In genomic region chr1:158506369-158506987, GRCh38 we compare ENCODE assay signal across 9 cellular contexts. TPM values are rescaled to one million over a fixed set of nuclear protein-coding genes. Genes with fewer than 3 reads are reported as not detected.
DNase-seq lines count a peak whose midpoint lies in the region; ATAC-seq and TF ChIP-seq lines count a peak whose summit lies in the region.
"Had no signal": no experiment of that assay in that cellular context is flagged by ENCODE, and none has a peak within 500 bp of the region (broad histone marks: within the 10 kb centered on the region; RNA-seq: fewer than 3 reads in every experiment).

No MANE protein-coding gene starts in this region.

- H3K9me3 Mint-ChIP-seq in activated CD8-positive, alpha-beta T cell treated with anti-CD3 and anti-CD28 coated beads, Interleukin-2, amount 10 ng/mL, durations not matched to agents 7 days and 5 days (ENCODE audit: insufficient read depth): no peaks in the 10 kb centered on the region
- no peaks in the 10 kb centered on the region for H3K9me3 Mint-ChIP-seq in glutamatergic neuron (ENCODE audit: unreplicated experiment)

- peak; percentile 19 for DNase-seq in GM10248 (ENCODE audit: extremely low spot score)
- peak; percentile 15 for DNase-seq in M059J (ENCODE audit: low read depth)
- DNase-seq in activated CD8-positive, alpha-beta T cell treated with anti-CD3 and anti-CD28 coated beads, Interleukin-2, amount 10 ng/mL, durations not matched to agents 7 days and 5 days: peak; percentile 34
- peak; percentile 41 for DNase-seq in glutamatergic neuron
- DNase-seq in stimulated activated CD4-positive, alpha-beta T cell treated with anti-CD3 and anti-CD28 coated beads, TNF-alpha, amount 100 ng/mL, for 48 hours (ENCODE audit: low read depth in 3 of 3): peak; percentile 13 to 38 (median 14)
- DNase-seq in NCI-H226: no peak
- DNase-seq in AG08396 (ENCODE audit: low spot score): no peak

- no peak overlapping the region for H3K4me3 Mint-ChIP-seq in activated CD8-positive, alpha-beta T cell treated with anti-CD3 and anti-CD28 coated beads, Interleukin-2, amount 10 ng/mL, durations not matched to agents 7 days and 5 days
- H3K4me3 Mint-ChIP-seq in glutamatergic neuron (ENCODE audit: unreplicated experiment): no peak overlapping the region

- H3K27me3 Mint-ChIP-seq in activated CD8-positive, alpha-beta T cell treated with anti-CD3 and anti-CD28 coated beads, Interleukin-2, amount 10 ng/mL, durations not matched to agents 7 days and 5 days (ENCODE audit: low read depth): peaks cover 13% of the 10 kb centered on the region
- no peaks in the 10 kb centered on the region for H3K27me3 Mint-ChIP-seq in glutamatergic neuron (ENCODE audit: unreplicated experiment)

- ATAC-seq in activated CD8-positive, alpha-beta T cell treated with anti-CD3 and anti-CD28 coated beads, Interleukin-2, amount 10 ng/mL, durations not matched to agents 7 days and 5 days: no peak
- ATAC-seq in GM19452 (IDR thresholded peaks at IDR 0.05; ENCODE audit: unreplicated experiment): no peak

- POLR2A ChIA-PET in GM10248 (lab: Yijun Ruan, JAX): no interaction called here
- POLR2A ChIA-PET in activated CD8-positive, alpha-beta T cell treated with anti-CD3 and anti-CD28 coated beads, Interleukin-2, amount 10 ng/mL, durations not matched to agents 7 days and 5 days (lab: Charles Lee): interaction anchor here (1.0 kb wide), 1 partner anchor 504 kb away, joined by 4 read pairs; no protein-coding TSS in a partner anchor

- H3K4me1 Mint-ChIP-seq in activated CD8-positive, alpha-beta T cell treated with anti-CD3 and anti-CD28 coated beads, Interleukin-2, amount 10 ng/mL, durations not matched to agents 7 days and 5 days (ENCODE audit: low read depth): no peaks in the 10 kb centered on the region
- no peaks in the 10 kb centered on the region for H3K4me1 Mint-ChIP-seq in glutamatergic neuron (ENCODE audit: low read depth, unreplicated experiment)

- no peaks in the 10 kb centered on the region for H3K36me3 Mint-ChIP-seq in activated CD8-positive, alpha-beta T cell treated with anti-CD3 and anti-CD28 coated beads, Interleukin-2, amount 10 ng/mL, durations not matched to agents 7 days and 5 days (ENCODE audit: low read depth)
- no peaks in the 10 kb centered on the region for H3K36me3 Mint-ChIP-seq in glutamatergic neuron (ENCODE audit: unreplicated experiment)

- H3K27ac Mint-ChIP-seq in activated CD8-positive, alpha-beta T cell treated with anti-CD3 and anti-CD28 coated beads, Interleukin-2, amount 10 ng/mL, durations not matched to agents 7 days and 5 days: no peak overlapping the region
- H3K27ac Mint-ChIP-seq in glutamatergic neuron (ENCODE audit: unreplicated experiment): no peak overlapping the region

- CTCF ChIA-PET in GM10248 (lab: Yijun Ruan, JAX): interaction anchor here (0.7 to 2.8 kb wide), 12 partner anchors 9 to 586 kb away, joined by 3 to 30 read pairs (median 4); partner anchors contain the start of genes AIM2 and CD1C
- CTCF ChIA-PET in activated CD8-positive, alpha-beta T cell treated with anti-CD3 and anti-CD28 coated beads, Interleukin-2, amount 10 ng/mL, durations not matched to agents 7 days and 5 days (lab: Charles Lee): interaction anchor here (0.8 to 2.2 kb wide), 4 partner anchors 14 to 565 kb away, joined by 3 to 12 read pairs (median 6); no protein-coding TSS in a partner anchor

- peak; percentile 60 for TF ChIP-seq CTCF in GM10248 (IDR thresholded peaks at IDR 0.05; ENCODE audit: control extremely low read depth, extremely low read depth, low read depth, missing control alignments)
- peak; percentile 60 for TF ChIP-seq CTCF in glutamatergic neuron (IDR thresholded peaks at IDR 0.05; ENCODE audit: partially characterized antibody, unreplicated experiment)

RNA-seq across cellular contexts. Expression of gene OR10R2, which starts 34.5 kb away (rescaled TPM):
- total RNA-seq in M059J (2014; rRNA removed; shearing (Covaris generic)): not detected in 2 replicates
- total RNA-seq in activated CD8-positive, alpha-beta T cell treated with anti-CD3 and anti-CD28 coated beads, Interleukin-2, amount 10 ng/mL, durations not matched to agents 7 days and 5 days: not detected
- total RNA-seq in glutamatergic neuron (ENCODE audit: unreplicated experiment): not detected
- total RNA-seq: T-helper 2 cell treated with Interferon-gamma antibody and Interleukin-4, amounts not matched to agents 100 ng/mL and 5 ng/mL, for 36 hours had no signal

RNA-seq across cellular contexts. Expression of gene OR10K1, which starts 44.8 kb away (rescaled TPM):
- total RNA-seq in M059J (2014; rRNA removed; shearing (Covaris generic)): not detected in 2 replicates
- total RNA-seq in activated CD8-positive, alpha-beta T cell treated with anti-CD3 and anti-CD28 coated beads, Interleukin-2, amount 10 ng/mL, durations not matched to agents 7 days and 5 days: not detected
- not detected for total RNA-seq in glutamatergic neuron (ENCODE audit: unreplicated experiment)
- total RNA-seq: T-helper 2 cell treated with Interferon-gamma antibody and Interleukin-4, amounts not matched to agents 100 ng/mL and 5 ng/mL, for 36 hours had no signal

RNA-seq across cellular contexts. Expression of gene OR6Y1, which starts 47.7 kb away (rescaled TPM):
- not detected in 2 replicates for total RNA-seq in M059J (2014; rRNA removed; shearing (Covaris generic))
- total RNA-seq in activated CD8-positive, alpha-beta T cell treated with anti-CD3 and anti-CD28 coated beads, Interleukin-2, amount 10 ng/mL, durations not matched to agents 7 days and 5 days: not detected
- not detected for total RNA-seq in glutamatergic neuron (ENCODE audit: unreplicated experiment)
- total RNA-seq: T-helper 2 cell treated with Interferon-gamma antibody and Interleukin-4, amounts not matched to agents 100 ng/mL and 5 ng/mL, for 36 hours had no signal

Comparison
In these comparisons a context has a peak if more than half of its experiments do, and no peak if none do; other contexts are left out.
1. DNase-seq: peak in GM10248 (single experiment), M059J (single experiment), activated CD8-positive, alpha-beta T cell treated with anti-CD3 and anti-CD28 coated beads, Interleukin-2, amount 10 ng/mL, durations not matched to agents 7 days and 5 days (single experiment), glutamatergic neuron (single experiment) and stimulated activated CD4-positive, alpha-beta T cell treated with anti-CD3 and anti-CD28 coated beads, TNF-alpha, amount 100 ng/mL, for 48 hours (3 of 3); none in NCI-H226 (single experiment) and AG08396 (single experiment).